In the genomic region with DNA sequence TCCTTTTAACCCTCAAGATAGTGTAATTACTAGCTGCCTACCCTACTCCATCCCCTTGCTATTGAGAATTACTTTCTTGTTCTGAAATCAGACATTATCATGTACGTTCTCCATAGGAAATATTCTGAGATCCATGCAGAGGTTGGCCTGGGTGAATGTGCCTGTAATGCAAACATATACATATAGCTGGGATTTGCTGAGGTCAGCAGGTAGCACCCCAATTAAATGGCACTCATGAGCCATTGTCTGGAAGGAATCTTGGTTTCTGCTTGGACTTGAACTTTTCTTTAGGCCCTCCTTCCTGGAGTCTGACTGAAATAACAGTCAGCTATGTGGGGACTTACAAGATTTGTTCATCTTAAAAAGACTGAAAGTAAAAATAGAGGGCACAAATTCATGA, we compare ENCODE assay signal across 8 cellular contexts. TPM values are rescaled to one million over a fixed set of nuclear protein-coding genes. Genes with fewer than 3 reads are reported as not detected.
"Had no signal": no experiment of that assay in that cellular context is flagged by ENCODE, and none has a peak within 500 bp of the region (broad histone marks: within the 10 kb centered on the region; RNA-seq: fewer than 3 reads in every experiment).

No MANE protein-coding gene starts in this region.

- H3K9ac ChIP-seq: GM23248 had no signal

- DNase-seq: GM23248, GOT3, H9, HCEC 1CT, KG1 had no signal

- H3K27ac ChIP-seq: GM23248 had no signal

- H2AFZ ChIP-seq: GM23248 had no signal

- H3K4me3 ChIP-seq: GM23248 had no signal

- FAIRE-seq: H54, HTR-8/SVneo had no signal

RNA-seq across cellular contexts. Expression of a gene that starts 3.7 kb away (rescaled TPM):
- total RNA-seq: GM23248, H9, HT-29 had no signal
- polyA plus RNA-seq: GM23248 had no signal

RNA-seq across cellular contexts. Expression of a gene that starts 18.5 kb away (rescaled TPM):
- total RNA-seq: GM23248, H9, HT-29 had no signal
- polyA plus RNA-seq: GM23248 had no signal

RNA-seq across cellular contexts. Expression of a gene that starts 57.1 kb away (rescaled TPM):
- total RNA-seq: GM23248, HT-29 had no signal
- polyA plus RNA-seq: GM23248 had no signal
